ENCODE assay signal across 1 cellular context in genomic region chr5:119397518-119398380, GRCh38.
TF ChIP-seq lines count a peak whose summit lies in the region.

No MANE protein-coding gene starts in this region.

TF ChIP-seq in GM12878, 131 proteins besides CTCF, POLR2A, EP300 and RAD21 (continued from another document and continues in another):
- TF ChIP-seq PAX5 (IDR thresholded peaks at IDR 0.05; ENCODE audit: borderline replicate concordance, low read depth, low read length) (peak; percentile 37; the same call in 1 of the 2 replicates), ZNF207 (IDR thresholded peaks at IDR 0.05; ENCODE audit: borderline replicate concordance) (no peak), PBX3 (IDR thresholded peaks at IDR 0.05; ENCODE audit: insufficient replicate concordance, low read depth, low read length) (no peak), TCF12 (IDR thresholded peaks at IDR 0.05; ENCODE audit: low read depth, low read length) (no peak), FOS (IDR thresholded peaks at IDR 0.05; ENCODE audit: borderline replicate concordance, extremely low read depth, insufficient read length) (no peak), WRNIP1 (IDR thresholded peaks at IDR 0.05; ENCODE audit: borderline replicate concordance, low read depth, low read length) (no peak), CBX3 (IDR thresholded peaks at IDR 0.05; ENCODE audit: borderline replicate concordance, low read depth) (no peak), CEBPZ (IDR thresholded peaks at IDR 0.05; ENCODE audit: low read depth, low read length) (no peak), BMI1 (IDR thresholded peaks at IDR 0.05; ENCODE audit: borderline replicate concordance) (peak; percentile 78), ELK1 (IDR thresholded peaks at IDR 0.05; ENCODE audit: low read depth, low read length) (no peak), HDGF (IDR thresholded peaks at IDR 0.05) (no peak), SIN3A (IDR thresholded peaks at IDR 0.05; ENCODE audit: low read depth, low read length) (no peak), IKZF2 (IDR thresholded peaks at IDR 0.05) (peak; percentile 89 to 90), ZBED1 (IDR thresholded peaks at IDR 0.05; ENCODE audit: borderline replicate concordance) (peak; percentile 98), KLF5 (IDR thresholded peaks at IDR 0.05; ENCODE audit: partially characterized antibody) (peak; percentile 68), ZNF24 (IDR thresholded peaks at IDR 0.05) (peak; percentile 66; the same call in 1 of the 2 replicates), PRDM15 (CRISPR knock-in tag; IDR thresholded peaks at IDR 0.05) (no peak), HDAC6 (IDR thresholded peaks at IDR 0.05; ENCODE audit: unreplicated experiment) (no peak), TAF1 (IDR thresholded peaks at IDR 0.05; ENCODE audit: borderline replicate concordance, low read depth, low read length) (no peak), SREBF1 (IDR thresholded peaks at IDR 0.05; ENCODE audit: low read length) (no peak), SMARCA5 (IDR thresholded peaks at IDR 0.05) (0 out of 2 replicates have a peak, but pooled peaks have one; percentile 25), SPI1 (IDR thresholded peaks at IDR 0.05; ENCODE audit: borderline replicate concordance, insufficient read depth, low read depth, low read length) (no peak), HDAC2 (IDR thresholded peaks at IDR 0.05) (no peak), CREB1 (IDR thresholded peaks at IDR 0.05; ENCODE audit: low read depth) (peak; percentile 81), TCF7 (IDR thresholded peaks at IDR 0.05; ENCODE audit: borderline replicate concordance) (peak; percentile 53; the same call in 1 of the 2 replicates), IKZF1 (conservative IDR thresholded peaks at IDR 0.05) (peak; percentile 88), MTA2 (IDR thresholded peaks at IDR 0.05; ENCODE audit: low read depth) (peak; percentile 91), JUND (IDR thresholded peaks at IDR 0.05; ENCODE audit: low read depth, low read length) (no peak), NR2F1 (conservative IDR thresholded peaks at IDR 0.05) (peak; percentile 12), IRF5 (IDR thresholded peaks at IDR 0.05; ENCODE audit: borderline replicate concordance) (no peak), ZNF217 (IDR thresholded peaks at IDR 0.05) (no peak), RFX5 (IDR thresholded peaks at IDR 0.05; ENCODE audit: low read depth, low read length) (no peak), HCFC1 (IDR thresholded peaks at IDR 0.05; ENCODE audit: low read length) (no peak), YBX1 (IDR thresholded peaks at IDR 0.05) (no peak), BCLAF1 (IDR thresholded peaks at IDR 0.05) (no peak), POU2F2 (IDR thresholded peaks at IDR 0.05; ENCODE audit: borderline replicate concordance, low read depth, low read length) (peak; percentile 39; the same call in 2 of the 3 replicates), LARP7 (IDR thresholded peaks at IDR 0.05) (no peak), ZNF274 (IDR thresholded peaks at IDR 0.05; ENCODE audit: insufficient read depth, insufficient read length) (no peak), BCL3 (IDR thresholded peaks at IDR 0.05; ENCODE audit: borderline replicate concordance, insufficient read depth, low read depth, low read length, poor library complexity, severe bottlenecking) (peak; percentile 92), RELB (IDR thresholded peaks at IDR 0.05; ENCODE audit: low read depth) (peak; percentile 94), CHD4 (IDR thresholded peaks at IDR 0.05) (no peak), SIX5 (IDR thresholded peaks at IDR 0.05; ENCODE audit: low read depth, low read length, severe bottlenecking) (no peak), PKNOX1 (IDR thresholded peaks at IDR 0.05) (no peak), NFXL1 (IDR thresholded peaks at IDR 0.05; ENCODE audit: borderline replicate concordance) (no peak), E2F4 (IDR thresholded peaks at IDR 0.05; ENCODE audit: low read depth, low read length) (no peak), ASH2L (IDR thresholded peaks at IDR 0.05; ENCODE audit: borderline replicate concordance, low read depth) (no peak)
